ENCODE assay signal across 39 cellular contexts in genomic region chr20:21539512-21539911, GRCh38. TPM values are rescaled to one million over a fixed set of nuclear protein-coding genes. Genes with fewer than 3 reads are reported as not detected.
"Had no signal": no experiment of that assay in that cellular context is flagged by ENCODE, and none has a peak within 500 bp of the region (broad histone marks: within the 10 kb centered on the region; RNA-seq: fewer than 3 reads in every experiment).

No MANE protein-coding gene starts in this region.

- H3K9me3 Mint-ChIP-seq: activated T-cell treated with anti-CD3 and anti-CD28 coated beads, Interleukin-2, amount 50 U/mL, for 24 hours; brain; dendritic cell treated with granulocyte-macrophage colony-stimulating factor and Interleukin-4, amounts not matched to agents 40 ng/mL and 50 ng/mL, for 4 days had no signal

- H3K27ac Mint-ChIP-seq: activated B cell treated with CpG ODN at 0.5 μM for 24 hours; activated naive CD4-positive, alpha-beta T cell treated with anti-CD3 and anti-CD28 coated beads, Interleukin-2, amount 10 ng/mL, durations not matched to agents 7 days and 5 days; activated naive CD4-positive, alpha-beta T cell treated with anti-CD3 and anti-CD28 coated beads, Interleukin-2, amount 50 U/mL, for 72 hours; activated naive CD8-positive, alpha-beta T cell treated with anti-CD3 and anti-CD28 coated beads, Interleukin-2, amount 10 ng/mL, durations not matched to agents 7 days and 5 days; activated T-cell treated with anti-CD3 and anti-CD28 coated beads, Interleukin-2, amount 50 U/mL, for 24 hours; activated T-cell treated with anti-CD3 and anti-CD28 coated beads, Interleukin-2, amount 50 U/mL, for 72 hours; brain; dendritic cell treated with granulocyte-macrophage colony-stimulating factor and Interleukin-4, amounts not matched to agents 40 ng/mL and 50 ng/mL, for 4 days; T-helper 17 cell; T-helper 2 cell treated with Interferon-gamma antibody and Interleukin-4, amounts not matched to agents 5 μg/mL and 100 μg/mL, for 36 hours had no signal

- H3K36me3 ChIP-seq: ascending aorta, breast epithelium, cardiac muscle cell, esophagus squamous epithelium, gastroesophageal sphincter, heart right ventricle, WERI-Rb-1 had no signal

- H3K4me3 Mint-ChIP-seq: activated B cell treated with CpG ODN at 0.5 μM for 24 hours; activated naive CD4-positive, alpha-beta T cell treated with anti-CD3 and anti-CD28 coated beads, Interleukin-2, amount 10 ng/mL, durations not matched to agents 7 days and 5 days; activated naive CD8-positive, alpha-beta T cell treated with anti-CD3 and anti-CD28 coated beads, Interleukin-2, amount 10 ng/mL, durations not matched to agents 7 days and 5 days; activated T-cell treated with anti-CD3 and anti-CD28 coated beads, Interleukin-2, amount 50 U/mL, for 24 hours; activated T-cell treated with anti-CD3 and anti-CD28 coated beads, Interleukin-2, amount 50 U/mL, for 72 hours; brain; dendritic cell treated with granulocyte-macrophage colony-stimulating factor and Interleukin-4, amounts not matched to agents 40 ng/mL and 50 ng/mL, for 4 days; T-helper 17 cell; T-helper 2 cell treated with Interferon-gamma antibody and Interleukin-4, amounts not matched to agents 5 μg/mL and 100 μg/mL, for 36 hours had no signal

- H3K27ac ChIP-seq: ascending aorta, breast epithelium, cardiac muscle cell, coronary artery, dorsolateral prefrontal cortex, epithelial cell of prostate, esophagus squamous epithelium, gastroesophageal sphincter, heart right ventricle, WERI-Rb-1 had no signal

- H3K9me3 ChIP-seq: ascending aorta, breast epithelium, esophagus squamous epithelium, gastroesophageal sphincter, heart right ventricle had no signal

- H3K36me3 Mint-ChIP-seq: activated naive CD4-positive, alpha-beta T cell treated with anti-CD3 and anti-CD28 coated beads, Interleukin-2, amount 10 ng/mL, durations not matched to agents 7 days and 5 days; activated naive CD4-positive, alpha-beta T cell treated with anti-CD3 and anti-CD28 coated beads, Interleukin-2, amount 50 U/mL, for 72 hours; activated naive CD8-positive, alpha-beta T cell treated with anti-CD3 and anti-CD28 coated beads, Interleukin-2, amount 10 ng/mL, durations not matched to agents 7 days and 5 days; brain had no signal

- FAIRE-seq: endothelial cell of umbilical vein had no signal

- ATAC-seq: activated CD4-positive, CD25-positive, alpha-beta regulatory T cell treated with anti-CD3 and anti-CD28 coated beads, Interleukin-2, amount 50 U/mL, for 24 hours; activated naive CD4-positive, alpha-beta T cell treated with anti-CD3 and anti-CD28 coated beads, Interleukin-2, amount 50 U/mL, for 72 hours; activated T-cell treated with anti-CD3 and anti-CD28 coated beads, Interleukin-2, amount 50 U/mL, for 72 hours; gastroesophageal sphincter; heart right ventricle; T-helper 17 cell had no signal

- H3K4me1 ChIP-seq: ascending aorta, breast epithelium, esophagus squamous epithelium, gastroesophageal sphincter, heart right ventricle had no signal

- H3K27me3 ChIP-seq: ascending aorta had no signal

- H3K4me1 Mint-ChIP-seq: activated B cell treated with CpG ODN at 0.5 μM for 24 hours; activated naive CD4-positive, alpha-beta T cell treated with anti-CD3 and anti-CD28 coated beads, Interleukin-2, amount 10 ng/mL, durations not matched to agents 7 days and 5 days; activated naive CD8-positive, alpha-beta T cell treated with anti-CD3 and anti-CD28 coated beads, Interleukin-2, amount 10 ng/mL, durations not matched to agents 7 days and 5 days; brain had no signal

- DNase-seq: activated B cell treated with CpG ODN at 0.5 μM for 24 hours; activated CD4-positive, alpha-beta T cell treated with anti-CD3 and anti-CD28 coated beads for 48 hours; activated CD4-positive, alpha-beta T cell treated with anti-CD3 and anti-CD28 coated beads, Interleukin-2, amount 50 U/mL, for 1 hour; activated CD4-positive, alpha-beta T cell treated with anti-CD3 and anti-CD28 coated beads, Interleukin-2, amount 50 U/mL, for 48 hours; activated CD8-positive, alpha-beta memory T cell treated with anti-CD3 and anti-CD28 coated beads, Interleukin-2, amount 50 U/mL, for 48 hours; activated gamma-delta T cell; activated naive CD4-positive, alpha-beta T cell; activated naive CD4-positive, alpha-beta T cell treated with anti-CD3 and anti-CD28 coated beads, Interleukin-2, amount 10 ng/mL, durations not matched to agents 7 days and 5 days; activated naive CD8-positive, alpha-beta T cell treated with anti-CD3 and anti-CD28 coated beads, Interleukin-2, amount 10 ng/mL, durations not matched to agents 7 days and 5 days; activated T-cell treated with anti-CD3 and anti-CD28 coated beads for 4 hours; activated T-cell treated with anti-CD3 and anti-CD28 coated beads, Interleukin-2, amount 50 U/mL, for 24 hours; activated T-cell treated with anti-CD3 and anti-CD28 coated beads, Interleukin-2, amount 50 U/mL, for 72 hours; central memory CD4-positive, alpha-beta T cell; cerebellar nuclear complex; dorsolateral prefrontal cortex; effector memory CD4-positive, alpha-beta T cell; esophagus squamous epithelium; foreskin melanocyte; heart right ventricle; T-helper 1 cell; T-helper 17 cell; T1000; WERI-Rb-1 had no signal

- H3K4me3 ChIP-seq: ascending aorta, breast epithelium, cardiac muscle cell, coronary artery, dorsolateral prefrontal cortex, esophagus squamous epithelium, gastroesophageal sphincter, heart right ventricle had no signal

RNA-seq across cellular contexts. Expression of gene NKX2-2, which starts 25.6 kb away (rescaled TPM):
- total RNA-seq: activated B cell treated with CpG ODN at 0.5 μM for 24 hours; activated naive CD4-positive, alpha-beta T cell treated with anti-CD3 and anti-CD28 coated beads, Interleukin-2, amount 50 U/mL, for 72 hours; activated naive CD8-positive, alpha-beta T cell treated with anti-CD3 and anti-CD28 coated beads, Interleukin-2, amount 10 ng/mL, durations not matched to agents 7 days and 5 days; activated T-cell treated with anti-CD3 and anti-CD28 coated beads, Interleukin-2, amount 50 U/mL, for 72 hours; ascending aorta; breast epithelium; cardiac muscle cell; endothelial cell of umbilical vein; esophagus squamous epithelium; fibroblast of lung; fibroblast of villous mesenchyme; gastroesophageal sphincter; glomerular endothelial cell; heart right ventricle; T-helper 17 cell had no signal
- polyA plus RNA-seq: cardiac muscle cell, endothelial cell of umbilical vein, esophagus, fibroblast of lung, heart right ventricle had no signal
